In genomic region chr3:50658416-50658815, GRCh38 we compare ENCODE assay signal across 15 cellular contexts. TPM values are rescaled to one million over a fixed set of nuclear protein-coding genes. Genes with fewer than 3 reads are reported as not detected.
DNase-seq lines count a peak whose midpoint lies in the region; ATAC-seq, FAIRE-seq and TF ChIP-seq lines count a peak whose summit lies in the region.
"Had no signal": no experiment of that assay in that cellular context is flagged by ENCODE, and none has a peak within 500 bp of the region (broad histone marks: within the 10 kb centered on the region; RNA-seq: fewer than 3 reads in every experiment).

No MANE protein-coding gene starts in this region.

- H3K27me3 ChIP-seq in H7 (ENCODE audit: control insufficient read depth, insufficient read depth, low read length) = no peaks in the 10 kb centered on the region

- peaks cover 10% of the 10 kb centered on the region for H3K27me3 Mint-ChIP-seq in activated T-cell treated with anti-CD3 and anti-CD28 coated beads, Interleukin-2, amount 50 U/mL, for 72 hours (ENCODE audit: low read depth)

- H3K4me3 Mint-ChIP-seq in activated T-cell treated with anti-CD3 and anti-CD28 coated beads, Interleukin-2, amount 50 U/mL, for 72 hours = no peak overlapping the region
- no peak overlapping the region for H3K4me3 Mint-ChIP-seq in stimulated activated effector memory CD8-positive, alpha-beta T cell treated with anti-CD3 and anti-CD28 coated beads, Interleukin-12 subunit alpha, Interleukin-12 subunit beta, amount 100 ng/mL, for 72 hours
- H3K4me3 Mint-ChIP-seq: activated CD8-positive, alpha-beta T cell treated with anti-CD3 and anti-CD28 coated beads, Interleukin-2, amount 10 ng/mL, durations not matched to agents 7 days and 5 days had no signal

- no peaks in the 10 kb centered on the region for H3K36me3 Mint-ChIP-seq in activated T-cell treated with anti-CD3 and anti-CD28 coated beads, Interleukin-2, amount 50 U/mL, for 72 hours (ENCODE audit: insufficient read depth in 2 of 2)
- peaks cover 25% of the 10 kb centered on the region for H3K36me3 Mint-ChIP-seq in stimulated activated effector memory CD8-positive, alpha-beta T cell treated with anti-CD3 and anti-CD28 coated beads, Interleukin-12 subunit alpha, Interleukin-12 subunit beta, amount 100 ng/mL, for 72 hours

- FAIRE-seq in H54 (lab: Jason Lieb, UNC) = no peak
- FAIRE-seq: GM12892 had no signal

- H3K36me3 ChIP-seq in H7 (replicated peaks; ENCODE audit: control insufficient read depth, insufficient read depth, low read length) = no peaks in the 10 kb centered on the region

- no peak for TF ChIP-seq POLR2A in H54 (IDR thresholded peaks at IDR 0.05; ENCODE audit: low read depth, low read length)

- no peak for ATAC-seq in activated T-cell treated with anti-CD3 and anti-CD28 coated beads, Interleukin-2, amount 50 U/mL, for 72 hours (replicated peaks in 1 of 2)
- ATAC-seq in stimulated activated effector memory CD8-positive, alpha-beta T cell treated with anti-CD3 and anti-CD28 coated beads, Interleukin-12 subunit alpha, Interleukin-12 subunit beta, amount 100 ng/mL, for 72 hours = no peak
- ATAC-seq in HG03565 (IDR thresholded peaks at IDR 0.05; ENCODE audit: unreplicated experiment) = no peak
- ATAC-seq: activated CD8-positive, alpha-beta T cell treated with anti-CD3 and anti-CD28 coated beads, Interleukin-2, amount 10 ng/mL, durations not matched to agents 7 days and 5 days had no signal

- DNase-seq in activated T-cell treated with anti-CD3 and anti-CD28 coated beads, Interleukin-2, amount 50 U/mL, for 48 hours = peak; percentile 13 to 14
- no peak for DNase-seq in activated T-cell treated with anti-CD3 and anti-CD28 coated beads, Interleukin-2, amount 50 U/mL, for 72 hours
- peak; percentile 57 for DNase-seq in H54 (ENCODE audit: insufficient read length, low spot score)
- peak; percentile 58 for DNase-seq in coronary artery (ENCODE audit: low spot score)
- DNase-seq in stimulated activated effector memory CD8-positive, alpha-beta T cell treated with anti-CD3 and anti-CD28 coated beads, Interleukin-12 subunit alpha, Interleukin-12 subunit beta, amount 100 ng/mL, for 72 hours (ENCODE audit: low spot score in 2 of 2) = no peak
- no peak for DNase-seq in H7
- DNase-seq in nucleus accumbens (lab: John Stamatoyannopoulos, UW) = no peak
- DNase-seq: activated CD8-positive, alpha-beta T cell treated with anti-CD3 and anti-CD28 coated beads, Interleukin-2, amount 10 ng/mL, durations not matched to agents 7 days and 5 days; hypothalamus; NCI-H510A; T-helper 9 cell had no signal

- no peak overlapping the region for H3K27ac Mint-ChIP-seq in activated T-cell treated with anti-CD3 and anti-CD28 coated beads, Interleukin-2, amount 50 U/mL, for 72 hours
- peak overlapping the region; percentile 4 for H3K27ac Mint-ChIP-seq in stimulated activated effector memory CD8-positive, alpha-beta T cell treated with anti-CD3 and anti-CD28 coated beads, Interleukin-12 subunit alpha, Interleukin-12 subunit beta, amount 100 ng/mL, for 72 hours
- H3K27ac Mint-ChIP-seq: activated CD8-positive, alpha-beta T cell treated with anti-CD3 and anti-CD28 coated beads, Interleukin-2, amount 10 ng/mL, durations not matched to agents 7 days and 5 days had no signal

- H3K9me3 Mint-ChIP-seq in activated T-cell treated with anti-CD3 and anti-CD28 coated beads, Interleukin-2, amount 50 U/mL, for 72 hours = no peaks in the 10 kb centered on the region
- no peaks in the 10 kb centered on the region for H3K9me3 Mint-ChIP-seq in stimulated activated effector memory CD8-positive, alpha-beta T cell treated with anti-CD3 and anti-CD28 coated beads, Interleukin-12 subunit alpha, Interleukin-12 subunit beta, amount 100 ng/mL, for 72 hours

- no peak overlapping the region for H3K27ac ChIP-seq in coronary artery
- H3K27ac ChIP-seq: epithelial cell of prostate had no signal

- TF ChIP-seq CTCF in coronary artery (IDR thresholded peaks at IDR 0.05) = no peak

- H3K4me3 ChIP-seq in coronary artery (no peak overlapping the region), H7 (ENCODE audit: insufficient read depth, low read depth, low read length) (no peak overlapping the region)

- H3K4me1 Mint-ChIP-seq in activated T-cell treated with anti-CD3 and anti-CD28 coated beads, Interleukin-2, amount 50 U/mL, for 72 hours (ENCODE audit: low read depth) = peaks cover 24% of the 10 kb centered on the region
- peaks cover 22% of the 10 kb centered on the region for H3K4me1 Mint-ChIP-seq in stimulated activated effector memory CD8-positive, alpha-beta T cell treated with anti-CD3 and anti-CD28 coated beads, Interleukin-12 subunit alpha, Interleukin-12 subunit beta, amount 100 ng/mL, for 72 hours

RNA-seq across cellular contexts. Expression of gene DOCK3, which starts 16.3 kb away (rescaled TPM):
- total RNA-seq in activated T-cell treated with anti-CD3 and anti-CD28 coated beads, Interleukin-2, amount 50 U/mL, for 72 hours = 1 to 10 TPM; 7.2 to 9.7 TPM
- 2.0 and 3.2 TPM in 2 replicates for total RNA-seq in H7 (2014; rRNA removed; shearing (Covaris generic))
- total RNA-seq: lung microvascular endothelial cell had no signal

RNA-seq across cellular contexts. Expression of gene MAPKAPK3, which starts 41.5 kb away (rescaled TPM):
- 100 to 1,000 TPM; 116 to 129 TPM for total RNA-seq in activated T-cell treated with anti-CD3 and anti-CD28 coated beads, Interleukin-2, amount 50 U/mL, for 72 hours
- total RNA-seq in H7 (2014; rRNA removed; shearing (Covaris generic)) = 72.5 and 73.1 TPM in 2 replicates

RNA-seq across cellular contexts. Expression of gene CISH, which starts 46.8 kb away (rescaled TPM):
- 100 to 1,000 TPM; 242 to 271 TPM for total RNA-seq in activated T-cell treated with anti-CD3 and anti-CD28 coated beads, Interleukin-2, amount 50 U/mL, for 72 hours
- total RNA-seq in H7 (2014; rRNA removed; shearing (Covaris generic)) = 0.96 and 1.6 TPM in 2 replicates

Comparison
In these comparisons a context has a peak if more than half of its experiments do, and no peak if none do; other contexts are left out.
1. DNase-seq: peak in activated T-cell treated with anti-CD3 and anti-CD28 coated beads, Interleukin-2, amount 50 U/mL, for 48 hours (2 of 2), H54 (single experiment) and coronary artery (single experiment); none in activated T-cell treated with anti-CD3 and anti-CD28 coated beads, Interleukin-2, amount 50 U/mL, for 72 hours (0 of 2), stimulated activated effector memory CD8-positive, alpha-beta T cell treated with anti-CD3 and anti-CD28 coated beads, Interleukin-12 subunit alpha, Interleukin-12 subunit beta, amount 100 ng/mL, for 72 hours (0 of 2), H7 (single experiment) and nucleus accumbens (0 of 56).
2. RNA of gene CISH, which starts 46.8 kb away (total RNA-seq): 242 to 271 TPM in activated T-cell treated with anti-CD3 and anti-CD28 coated beads, Interleukin-2, amount 50 U/mL, for 72 hours; 0.96 to 1.6 TPM in H7; every median in the first group is over 10 times any median in the second.